ENCODE assay signal across 9 cellular contexts in the genomic region with DNA sequence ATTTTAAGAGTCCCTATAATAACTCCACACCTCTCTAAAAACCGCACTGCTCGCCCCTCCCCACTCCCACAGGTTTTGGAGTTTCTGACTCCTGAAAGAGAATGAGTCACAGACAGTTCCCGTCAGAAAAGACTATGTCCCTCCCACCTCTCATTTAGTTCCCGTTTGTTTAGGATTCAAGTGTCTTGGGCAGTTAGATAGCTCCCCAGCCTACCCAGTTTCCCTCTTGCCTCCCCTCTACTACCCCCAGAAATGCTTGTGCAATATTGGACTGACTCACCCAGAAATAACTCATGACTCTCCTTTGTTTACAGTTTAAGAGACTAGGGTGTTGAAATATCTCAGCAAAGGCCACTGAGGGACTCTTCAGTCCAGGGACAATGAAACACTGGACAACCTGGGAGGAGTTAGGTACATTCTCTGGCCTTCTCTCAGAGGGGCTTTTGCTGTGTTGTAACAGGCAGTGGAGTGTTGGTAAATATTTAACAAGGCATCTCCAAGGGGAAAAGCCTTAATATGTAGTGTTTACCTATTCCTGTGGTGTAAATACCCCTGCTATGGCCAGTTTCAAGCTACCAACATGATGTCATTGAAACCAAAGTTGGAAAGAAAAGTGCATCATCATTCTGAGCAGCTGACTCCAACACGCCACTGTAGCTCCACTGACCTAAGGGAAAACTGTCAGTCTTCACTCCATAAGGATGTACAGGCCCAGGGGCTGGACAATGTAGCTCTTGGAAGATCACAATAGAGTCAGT.
DNase-seq lines count a peak whose midpoint lies in the region; ATAC-seq and TF ChIP-seq lines count a peak whose summit lies in the region.
"Had no signal": no experiment of that assay in that cellular context is flagged by ENCODE, and none has a peak within 500 bp of the region (broad histone marks: within the 10 kb centered on the region; RNA-seq: fewer than 3 reads in every experiment).

No MANE protein-coding gene starts in this region.

- ATAC-seq in HG03520 (IDR thresholded peaks at IDR 0.05; ENCODE audit: unreplicated experiment) = peak; percentile 52

- DNase-seq in NCI-H1417 (lab: John Stamatoyannopoulos, UW) (peak in 2 of 3 experiments; percentile 35 to 58), NCI-H1417 treated with DMSO at 0.1 percent for 48 hours (lab: John Stamatoyannopoulos, UW) (no peak), SKM-1 (lab: John Stamatoyannopoulos, UW; ENCODE audit: unreplicated experiment) (peak; percentile 99), inferior parietal cortex (ENCODE audit: extremely low spot score) (peak; percentile 67), spleen (peak; percentile 83), NCI-H524 treated with DMSO at 0.1 percent for 48 hours (lab: John Stamatoyannopoulos, UW) (no peak)

- peak overlapping the region in 1 of 8 donors; percentile 56 for H3K4me3 ChIP-seq in spleen
- H3K4me3 ChIP-seq: BLaER1 had no signal

- H3K9me3 ChIP-seq in spleen = no peaks in the 10 kb centered on the region
- H3K9me3 ChIP-seq: BLaER1 had no signal

- TF ChIP-seq CTCF in spleen (IDR thresholded peaks at IDR 0.05 in 8 of 11, conservative IDR thresholded peaks at IDR 0.05 in 3 of 11) = no peak

- WGBS in spleen, 5 donors = 30 to 59% (median 39%) methylated on average over 5 of the region's 5 CpGs

- H3K27ac ChIP-seq in angular gyrus (ENCODE audit: low read depth, low read length) = peak overlapping the region; percentile 67
- H3K27ac ChIP-seq in spleen = peak overlapping the region; percentile 2 to 100 (median 86)
- H3K27ac ChIP-seq: BLaER1 had no signal

- H3K4me1 ChIP-seq in spleen = peaks cover 0 to 69% (median 24%) of the 10 kb centered on the region in 6 donors

- no peaks in the 10 kb centered on the region for H3K36me3 ChIP-seq in spleen
- H3K36me3 ChIP-seq: BLaER1 had no signal

- intact Hi-C loops in spleen (cut with DNase I; ENCODE audit: low total_unique reads) = no loop called here

- no peak for TF ChIP-seq POLR2A in spleen (IDR thresholded peaks at IDR 0.05)

- H3K27me3 ChIP-seq in spleen (replicated peaks in 1 of 7) = no peaks in the 10 kb centered on the region
- H3K27me3 ChIP-seq: BLaER1 had no signal

Comparison
In these comparisons a context has a peak if more than half of its experiments do, and no peak if none do; other contexts are left out.
1. DNase-seq: peak in NCI-H1417 (2 of 3), SKM-1 (single experiment), inferior parietal cortex (single experiment) and spleen (single experiment); none in NCI-H1417 treated with DMSO at 0.1 percent for 48 hours (single experiment) and NCI-H524 treated with DMSO at 0.1 percent for 48 hours (single experiment).